ENCODE assay signal across 1 cellular context in genomic region chr16:30605148-30605547, GRCh38.
TF ChIP-seq lines count a peak whose summit lies in the region.

No MANE protein-coding gene starts in this region.

TF ChIP-seq in WTC11, 78 proteins besides CTCF, POLR2A, EP300 and RAD21 (continued from another document):
- TF ChIP-seq FOXP4 (CRISPR knock-in tag; IDR thresholded peaks at IDR 0.05) (no peak), ZNF416 (CRISPR knock-in tag; IDR thresholded peaks at IDR 0.05) (no peak), EMX1 (CRISPR knock-in tag; IDR thresholded peaks at IDR 0.05) (no peak)
